In the genomic region with DNA sequence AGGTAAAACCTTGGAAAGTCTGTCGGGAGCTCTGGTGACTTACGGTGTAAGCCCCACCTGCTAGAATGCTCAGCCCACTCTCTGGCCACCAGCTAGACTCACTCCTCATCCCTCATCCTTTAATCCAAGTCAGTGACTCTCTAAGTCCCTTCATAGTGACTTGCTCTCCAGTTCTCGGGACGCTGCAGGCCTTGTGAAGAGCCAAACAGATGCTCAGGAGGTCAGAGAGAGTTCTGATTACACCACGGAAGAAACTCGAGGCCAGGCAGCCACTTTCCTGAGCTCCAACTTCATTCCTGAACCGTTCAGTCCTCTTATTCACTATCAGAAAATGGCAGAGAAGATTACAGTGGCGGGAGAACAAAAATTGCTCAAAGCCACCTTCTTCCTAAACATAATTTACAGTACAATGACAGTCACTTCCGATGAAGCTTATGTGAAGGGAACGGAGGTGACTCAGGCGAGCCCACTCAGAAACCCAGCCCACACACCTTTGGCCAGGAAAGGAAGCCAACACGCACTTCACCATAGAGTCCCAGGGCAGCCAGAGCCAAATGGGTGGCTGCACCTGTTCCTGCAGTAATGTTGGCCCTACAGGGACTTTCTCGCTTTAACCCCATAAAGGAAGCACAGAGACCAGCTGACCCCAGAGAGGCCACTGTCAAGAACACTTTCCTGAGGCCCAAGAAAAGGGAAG, we compare ENCODE assay signal across 18 cellular contexts.
DNase-seq lines count a peak whose midpoint lies in the region; ATAC-seq and TF ChIP-seq lines count a peak whose summit lies in the region.
"Had no signal": no experiment of that assay in that cellular context is flagged by ENCODE, and none has a peak within 500 bp of the region (broad histone marks: within the 10 kb centered on the region; RNA-seq: fewer than 3 reads in every experiment).

No MANE protein-coding gene starts in this region.

- H3K27me3 Mint-ChIP-seq in CD4-positive, alpha-beta T cell = peaks cover 15% of the 10 kb centered on the region
- H3K27me3 Mint-ChIP-seq: stimulated activated naive CD8-positive, alpha-beta T cell treated with anti-CD3 and anti-CD28 coated beads, Interleukin-15, Interleukin-2, amounts not matched to agents 100 ng/mL and 50 ng/mL, for 24 hours had no signal

- H3K9me3 ChIP-seq in left ventricle myocardium inferior (replicated peaks) (no peaks in the 10 kb centered on the region), left lung (no peaks in the 10 kb centered on the region)
- H3K9me3 ChIP-seq in CD4-positive, alpha-beta T cell (ENCODE audit: control insufficient read depth, low read length) = no peaks in the 10 kb centered on the region
- H3K9me3 ChIP-seq: heart right ventricle, ovary had no signal

- H3K4me1 Mint-ChIP-seq in CD4-positive, alpha-beta T cell (ENCODE audit: low read depth) = no peaks in the 10 kb centered on the region

- H3K36me3 Mint-ChIP-seq in CD4-positive, alpha-beta T cell (ENCODE audit: low read depth) = no peaks in the 10 kb centered on the region
- H3K36me3 Mint-ChIP-seq: activated naive CD8-positive, alpha-beta T cell; CD8-positive, alpha-beta T cell; natural killer cell had no signal

- H3K36me3 ChIP-seq in left ventricle myocardium inferior (no peaks in the 10 kb centered on the region), left lung (no peaks in the 10 kb centered on the region)
- H3K36me3 ChIP-seq: heart right ventricle, ovary had no signal

- H3K27ac Mint-ChIP-seq in CD4-positive, alpha-beta T cell = no peak overlapping the region
- H3K27ac Mint-ChIP-seq: activated naive CD8-positive, alpha-beta T cell; CD8-positive, alpha-beta T cell; natural killer cell; stimulated activated naive CD8-positive, alpha-beta T cell treated with anti-CD3 and anti-CD28 coated beads, Interleukin-15, Interleukin-2, amounts not matched to agents 100 ng/mL and 50 ng/mL, for 24 hours had no signal

- no peak for TF ChIP-seq CTCF in left ventricle myocardium inferior (IDR thresholded peaks at IDR 0.05; ENCODE audit: borderline replicate concordance)
- TF ChIP-seq CTCF in RWPE1 (conservative IDR thresholded peaks at IDR 0.05; ENCODE audit: low read depth) = no peak
- no peak for TF ChIP-seq CTCF in left lung (IDR thresholded peaks at IDR 0.05)
- TF ChIP-seq CTCF in CD4-positive, alpha-beta T cell (IDR thresholded peaks at IDR 0.05) = no peak

- H3K27me3 ChIP-seq in left ventricle myocardium inferior (ENCODE audit: low read depth) = no peaks in the 10 kb centered on the region
- H3K27me3 ChIP-seq in left lung = no peaks in the 10 kb centered on the region
- no peaks in the 10 kb centered on the region for H3K27me3 ChIP-seq in CD4-positive, alpha-beta T cell (ENCODE audit: control insufficient read depth, insufficient read depth, low read length)
- H3K27me3 ChIP-seq: heart right ventricle, ovary had no signal

- no peak for ATAC-seq in Right ventricle myocardium inferior
- peak; percentile 90 for ATAC-seq in left lung
- no peak for ATAC-seq in CD4-positive, alpha-beta T cell (ENCODE audit: poor library complexity)
- no peak for ATAC-seq in GM21576 (IDR thresholded peaks at IDR 0.05; ENCODE audit: unreplicated experiment)
- no peak for ATAC-seq in activated CD4-positive, CD25-positive, alpha-beta regulatory T cell treated with anti-CD3 and anti-CD28 coated beads, Interleukin-2, amount 50 U/mL, for 24 hours
- ATAC-seq: CD8-positive, alpha-beta T cell had no signal

- intact Hi-C loops in left ventricle myocardium inferior (cut with micrococcal nuclease) = no loop called here
- intact Hi-C loops in Right ventricle myocardium inferior (cut with DNase I) = no loop called here
- intact Hi-C loops in left lung (cut with DNase I) = no loop called here
- intact Hi-C loops in CD4-positive, alpha-beta T cell (cut with DNase I, micrococcal nuclease) = no loop called here

- POLR2A ChIA-PET in RWPE1 (lab: Yijun Ruan, JAX; ENCODE audit: low non-redundant PET) = no interaction called here
- POLR2A ChIA-PET in CD4-positive, alpha-beta T cell (lab: Charles Lee) = no interaction called here

- H3K9me3 Mint-ChIP-seq in CD4-positive, alpha-beta T cell = no peaks in the 10 kb centered on the region
- H3K9me3 Mint-ChIP-seq: CD8-positive, alpha-beta T cell; natural killer cell; stimulated activated naive CD8-positive, alpha-beta T cell treated with anti-CD3 and anti-CD28 coated beads, Interleukin-15, Interleukin-2, amounts not matched to agents 100 ng/mL and 50 ng/mL, for 24 hours had no signal

- H3K27ac ChIP-seq in left ventricle myocardium inferior (replicated peaks) = peak overlapping the region; percentile 6
- peak overlapping the region; percentile 75; the same call in 1 of the 2 replicates for H3K27ac ChIP-seq in RWPE1
- H3K27ac ChIP-seq in left lung = no peak overlapping the region
- H3K27ac ChIP-seq in CD4-positive, alpha-beta T cell (ENCODE audit: low read depth, low read length) = no peak overlapping the region
- H3K27ac ChIP-seq: ovary had no signal

- H3K4me1 ChIP-seq in left ventricle myocardium inferior = peaks cover 60% of the 10 kb centered on the region
- H3K4me1 ChIP-seq in left lung = peaks cover 0 to 14% of the 10 kb centered on the region in 2 donors

- CTCF ChIA-PET in RWPE1 (lab: Yijun Ruan, JAX) = interaction anchor here (0.6 to 0.7 kb wide), 2 partner anchors 532 to 876 kb away, joined by 3 to 5 read pairs; no protein-coding TSS in a partner anchor
- CTCF ChIA-PET in CD4-positive, alpha-beta T cell (lab: Charles Lee) = no interaction called here

- no peak overlapping the region for H3K4me3 Mint-ChIP-seq in CD4-positive, alpha-beta T cell
- H3K4me3 Mint-ChIP-seq: activated naive CD8-positive, alpha-beta T cell; CD8-positive, alpha-beta T cell; natural killer cell; stimulated activated naive CD8-positive, alpha-beta T cell treated with anti-CD3 and anti-CD28 coated beads, Interleukin-15, Interleukin-2, amounts not matched to agents 100 ng/mL and 50 ng/mL, for 24 hours had no signal

- DNase-seq in left ventricle myocardium inferior = no peak
- DNase-seq in Right ventricle myocardium inferior (ENCODE audit: missing footprints) = no peak
- no peak for DNase-seq in RWPE1 (ENCODE audit: low spot score)
- DNase-seq in left lung = no peak
- no peak for DNase-seq in CD4-positive, alpha-beta T cell
- DNase-seq: activated T-cell treated with anti-CD3 and anti-CD28 coated beads, Interleukin-2, amount 50 U/mL, for 1 hour; CD8-positive, alpha-beta T cell; heart right ventricle; midbrain; natural killer cell; NCI-H187; NCI-H226; ovary; T-helper 1 cell had no signal

- no peak overlapping the region for H3K4me3 ChIP-seq in left ventricle myocardium inferior
- no peak overlapping the region for H3K4me3 ChIP-seq in left lung
- H3K4me3 ChIP-seq: heart right ventricle, ovary had no signal

Comparison
In these comparisons a context has a peak if more than half of its experiments do, and no peak if none do; other contexts are left out.
1. H3K27ac ChIP-seq: peak in left ventricle myocardium inferior (single experiment) and RWPE1 (single experiment); none in left lung (0 of 2) and CD4-positive, alpha-beta T cell (single experiment).